In genomic region chr12:93569301-93569655, GRCh38 we compare ENCODE assay signal across 8 cellular contexts. TPM values are rescaled to one million over a fixed set of nuclear protein-coding genes. Genes with fewer than 3 reads are reported as not detected.
DNase-seq lines count a peak whose midpoint lies in the region; ATAC-seq and TF ChIP-seq lines count a peak whose summit lies in the region.

No MANE protein-coding gene starts in this region.

- TF ChIP-seq CTCF in right lobe of liver (IDR thresholded peaks at IDR 0.05) (no peak), upper lobe of left lung (IDR thresholded peaks at IDR 0.05) (no peak)

- no peaks in the 10 kb centered on the region for H3K9me3 Mint-ChIP-seq in activated naive CD4-positive, alpha-beta T cell treated with anti-CD3 and anti-CD28 coated beads, Interleukin-2, amount 50 U/mL, for 24 hours
- no peaks in the 10 kb centered on the region for H3K9me3 Mint-ChIP-seq in activated naive CD8-positive, alpha-beta T cell (ENCODE audit: low read depth)

- peaks cover 25% of the 10 kb centered on the region for H3K4me1 Mint-ChIP-seq in activated naive CD4-positive, alpha-beta T cell treated with anti-CD3 and anti-CD28 coated beads, Interleukin-2, amount 50 U/mL, for 24 hours
- peaks cover 20% of the 10 kb centered on the region for H3K4me1 Mint-ChIP-seq in activated naive CD8-positive, alpha-beta T cell (ENCODE audit: low read depth)

- intact Hi-C loops in right lobe of liver (cut with DNase I), result loop anchor here in 1 of 2 donors (5.0 kb wide), 1 partner anchor 533 kb away; no protein-coding TSS in a partner anchor

- no peak for TF ChIP-seq POLR2A in right lobe of liver (IDR thresholded peaks at IDR 0.05)
- TF ChIP-seq POLR2A in upper lobe of left lung (IDR thresholded peaks at IDR 0.05), result no peak

- H3K9me3 ChIP-seq in right lobe of liver, result no peaks in the 10 kb centered on the region
- H3K9me3 ChIP-seq in upper lobe of left lung, result no peaks in the 10 kb centered on the region

- H3K4me3 ChIP-seq in right lobe of liver (peak overlapping the region; percentile 72 to 94 (median 90)), upper lobe of left lung (peak overlapping the region in 3 of 4 donors; percentile 78 to 93 (median 86))

- 6% methylated on average over 6 of the region's 6 CpGs for WGBS in right lobe of liver (ENCODE audit: insufficient coverage, low coverage, low lambda C conversion rate, missing lambda C conversion rate)
- 11 to 15% methylated on average over 6 of the region's 6 CpGs for WGBS in upper lobe of left lung, 2 donors

- no peaks in the 10 kb centered on the region for H3K36me3 Mint-ChIP-seq in activated naive CD4-positive, alpha-beta T cell treated with anti-CD3 and anti-CD28 coated beads, Interleukin-2, amount 50 U/mL, for 24 hours
- peaks cover 3% of the 10 kb centered on the region for H3K36me3 Mint-ChIP-seq in activated naive CD8-positive, alpha-beta T cell

- no peak for DNase-seq in activated naive CD4-positive, alpha-beta T cell (lab: John Stamatoyannopoulos, UW)
- DNase-seq in right lobe of liver (no peak), upper lobe of left lung (no peak), GM19240 (ENCODE audit: insufficient read length, low spot score) (no peak), occipital lobe (lab: John Stamatoyannopoulos, UW) (no peak)

- no peak overlapping the region for H3K27ac Mint-ChIP-seq in activated naive CD4-positive, alpha-beta T cell treated with anti-CD3 and anti-CD28 coated beads, Interleukin-2, amount 50 U/mL, for 24 hours
- no peak overlapping the region for H3K27ac Mint-ChIP-seq in activated naive CD8-positive, alpha-beta T cell

- no peak for ATAC-seq in right lobe of liver
- ATAC-seq in upper lobe of left lung (ENCODE audit: low FRiP score in 2 of 2), result no peak
- ATAC-seq in HG02981 (IDR thresholded peaks at IDR 0.05; ENCODE audit: unreplicated experiment), result no peak

- H3K27me3 Mint-ChIP-seq in activated naive CD4-positive, alpha-beta T cell treated with anti-CD3 and anti-CD28 coated beads, Interleukin-2, amount 50 U/mL, for 24 hours, result no peaks in the 10 kb centered on the region
- no peaks in the 10 kb centered on the region for H3K27me3 Mint-ChIP-seq in activated naive CD8-positive, alpha-beta T cell

- H3K36me3 ChIP-seq in right lobe of liver, result no peaks in the 10 kb centered on the region
- H3K36me3 ChIP-seq in upper lobe of left lung, result no peaks in the 10 kb centered on the region

- H3K27ac ChIP-seq in right lobe of liver, result peak overlapping the region in 2 of 3 donors; percentile 95 to 96
- peak overlapping the region in 3 of 4 donors; percentile 12 to 95 (median 94) for H3K27ac ChIP-seq in upper lobe of left lung

- no peak for TF ChIP-seq EP300 in upper lobe of left lung (IDR thresholded peaks at IDR 0.05)

- H3K4me1 ChIP-seq in right lobe of liver, result peaks cover 0 to 26% (median 11%) of the 10 kb centered on the region in 4 donors
- H3K4me1 ChIP-seq in upper lobe of left lung, result peaks cover 4 to 13% (median 10%) of the 10 kb centered on the region in 4 donors

- H3K27me3 ChIP-seq in right lobe of liver (no peaks in the 10 kb centered on the region), upper lobe of left lung (peaks cover 0 to 8% (median 2%) of the 10 kb centered on the region in 4 donors)

- H3K4me3 Mint-ChIP-seq in activated naive CD4-positive, alpha-beta T cell treated with anti-CD3 and anti-CD28 coated beads, Interleukin-2, amount 50 U/mL, for 24 hours, result peak overlapping the region; percentile 90
- peak overlapping the region; percentile 89 for H3K4me3 Mint-ChIP-seq in activated naive CD8-positive, alpha-beta T cell

RNA-seq across cellular contexts. Expression of gene SOCS2, which starts 3.2 kb away (rescaled TPM):
- 10 to 100 TPM in 4 of 6 experiments, 1 to 10 TPM in 1, under 1 TPM in 1; 0.75 to 17.4 (median 12.7) TPM for total RNA-seq in right lobe of liver
- total RNA-seq in upper lobe of left lung, result 10 to 100 TPM; 18.3 to 63.0 (median 34.6) TPM
- total RNA-seq in occipital lobe, result 71.4 TPM
